28 cellular contexts compared by ENCODE assay signal in the genomic region with DNA sequence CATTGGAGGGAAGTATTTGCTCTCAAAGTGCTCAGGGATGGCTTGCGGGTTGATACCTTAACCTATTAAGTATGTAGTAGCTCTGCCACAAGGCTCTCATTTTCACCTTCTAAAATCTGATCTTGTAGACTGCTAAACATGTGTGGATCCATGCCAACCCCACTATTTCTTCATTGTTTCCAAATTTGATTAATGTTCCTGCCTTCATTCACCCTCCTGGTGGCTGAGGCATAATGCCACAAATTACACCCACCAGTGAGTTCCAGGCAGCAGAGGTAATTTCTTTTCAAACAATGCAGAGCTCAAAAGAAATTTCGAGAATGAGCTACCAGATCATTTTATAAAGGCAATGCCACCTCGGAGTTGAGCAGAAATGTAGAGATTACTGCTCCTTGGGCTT.
"Had no signal": no experiment of that assay in that cellular context is flagged by ENCODE, and none has a peak within 500 bp of the region (broad histone marks: within the 10 kb centered on the region; RNA-seq: fewer than 3 reads in every experiment).

No MANE protein-coding gene starts in this region.

- H3K4me3 Mint-ChIP-seq: immature natural killer cell; naive thymus-derived CD8-positive, alpha-beta T cell; nephron; neural crest cell; stimulated activated memory B cell treated with anti-CD40 and anti-IgM and Interleukin-4, amounts not matched to agents 10 μg/mL and 1 μg/mL and 100 μg/mL, for 72 hours; stimulated activated naive CD8-positive, alpha-beta T cell treated with anti-CD3 and anti-CD28 coated beads, Interleukin-15, amount 100 ng/mL, for 72 hours had no signal

- H3K27ac ChIP-seq: left lung, lower lobe of right lung, pancreas, prostate gland, right atrium auricular region, right lobe of liver, transverse colon, upper lobe of left lung, vagina had no signal

- ATAC-seq: left colon; left lung; lower lobe of right lung; naive thymus-derived CD8-positive, alpha-beta T cell; pancreas; right lobe of liver; stimulated activated memory B cell treated with anti-CD40 and anti-IgM and Interleukin-4, amounts not matched to agents 10 μg/mL and 1 μg/mL and 100 μg/mL, for 72 hours; stimulated activated naive CD8-positive, alpha-beta T cell treated with anti-CD3 and anti-CD28 coated beads, Interleukin-15, amount 100 ng/mL, for 72 hours had no signal

- H3K4me1 Mint-ChIP-seq: immature natural killer cell; nephron; stimulated activated naive CD8-positive, alpha-beta T cell treated with anti-CD3 and anti-CD28 coated beads, Interleukin-15, amount 100 ng/mL, for 72 hours had no signal

- H3K36me3 ChIP-seq: left lung, lower lobe of right lung, pancreas, prostate gland, right atrium auricular region, right lobe of liver, transverse colon, upper lobe of left lung, vagina had no signal

- H3K4me1 ChIP-seq: left lung, lower lobe of right lung, pancreas, prostate gland, right atrium auricular region, right lobe of liver, upper lobe of left lung, vagina had no signal

- H3K4me3 ChIP-seq: left lung, lower lobe of right lung, pancreas, prostate gland, right atrium auricular region, right lobe of liver, smooth muscle cell, transverse colon, upper lobe of left lung, vagina had no signal

- H3K9me3 ChIP-seq: left lung, lower lobe of right lung, pancreas, prostate gland, right atrium auricular region, right lobe of liver, transverse colon, upper lobe of left lung, vagina had no signal

- DNase-seq: immature natural killer cell; kidney; left colon; left lung; lower lobe of right lung; mammary epithelial cell; mesenchymal stem cell; naive thymus-derived CD8-positive, alpha-beta T cell; pancreas; posterior cingulate gyrus; right lobe of liver; stimulated activated CD4-positive, alpha-beta T cell treated with anti-CD3 and anti-CD28 coated beads, Interleukin-1b, Interleukin-23, amount 100 ng/mL, for 48 hours; stimulated activated CD4-positive, alpha-beta T cell treated with anti-CD3 and anti-CD28 coated beads, Interleukin-2, amount 100 ng/mL, for 48 hours; stimulated activated CD4-positive, alpha-beta T cell treated with anti-CD3 and anti-CD28 coated beads, Interleukin-4, amount 100 ng/mL, for 4 hours; stimulated activated CD8-positive, alpha-beta memory T cell treated with anti-CD3 and anti-CD28 coated beads, Interleukin-4, amount 100 ng/mL, for 48 hours; stimulated activated naive CD4-positive, alpha-beta T cell treated with Interleukin-2 at 50 U/mL for 16 hours; stimulated activated naive CD8-positive, alpha-beta T cell treated with anti-CD3 and anti-CD28 coated beads, Interleukin-15, amount 100 ng/mL, for 72 hours; substantia nigra; transverse colon; upper lobe of left lung had no signal

- H3K36me3 Mint-ChIP-seq: immature natural killer cell; naive thymus-derived CD8-positive, alpha-beta T cell had no signal

- FAIRE-seq: islet of Langerhans, kidney, pancreas had no signal

- H3K27ac Mint-ChIP-seq: immature natural killer cell; naive thymus-derived CD8-positive, alpha-beta T cell; nephron; stimulated activated naive CD8-positive, alpha-beta T cell treated with anti-CD3 and anti-CD28 coated beads, Interleukin-15, amount 100 ng/mL, for 72 hours had no signal

- H3K27me3 ChIP-seq: left lung, pancreas, right atrium auricular region, right lobe of liver, transverse colon, upper lobe of left lung, vagina had no signal

- H3K27me3 Mint-ChIP-seq: naive thymus-derived CD8-positive, alpha-beta T cell; stimulated activated memory B cell treated with anti-CD40 and anti-IgM and Interleukin-4, amounts not matched to agents 10 μg/mL and 1 μg/mL and 100 μg/mL, for 72 hours; stimulated activated naive CD8-positive, alpha-beta T cell treated with anti-CD3 and anti-CD28 coated beads, Interleukin-15, amount 100 ng/mL, for 72 hours had no signal

- H3K9me3 Mint-ChIP-seq: immature natural killer cell; nephron; stimulated activated naive CD8-positive, alpha-beta T cell treated with anti-CD3 and anti-CD28 coated beads, Interleukin-15, amount 100 ng/mL, for 72 hours had no signal

- H3K4me2 ChIP-seq: smooth muscle cell had no signal
